Comparison of ENCODE assay signal across 1 cellular context in the genomic region with DNA sequence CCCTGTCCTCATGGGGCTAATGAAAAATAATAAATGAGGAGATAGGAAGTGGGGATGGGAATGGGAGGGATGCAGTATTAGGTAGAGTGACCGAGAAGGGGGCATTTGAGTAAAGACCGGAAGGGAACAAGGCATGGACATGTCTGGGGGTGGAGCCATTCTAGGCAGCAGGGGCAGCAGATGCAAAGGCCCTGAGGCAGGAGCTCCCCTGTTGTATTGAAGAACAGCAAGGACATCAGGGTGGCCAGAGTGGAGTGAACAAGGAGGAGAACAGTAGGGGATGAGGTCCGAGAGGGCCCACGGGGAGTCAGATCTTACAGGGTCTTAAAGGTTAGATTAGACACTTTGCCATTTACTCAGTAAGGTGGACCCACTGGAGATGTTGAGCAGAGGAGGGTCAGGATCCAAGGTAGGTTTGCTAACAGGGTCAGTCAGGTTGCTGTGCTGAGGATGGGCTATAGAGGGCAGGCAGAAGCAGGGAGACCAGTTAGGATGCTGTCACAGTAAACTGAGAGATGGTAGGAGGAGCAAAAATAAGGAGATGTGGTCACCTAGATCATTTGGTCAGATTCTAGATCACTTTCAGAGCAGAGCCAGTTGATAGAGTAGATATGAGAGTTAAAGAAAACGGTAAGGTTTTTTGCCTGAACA.
TF ChIP-seq lines count a peak whose summit lies in the region.

No MANE protein-coding gene starts in this region.

TF ChIP-seq in GM23338, 12 proteins besides CTCF, POLR2A, EP300 and RAD21 (continued from another document):
- TF ChIP-seq, protein P1, sequence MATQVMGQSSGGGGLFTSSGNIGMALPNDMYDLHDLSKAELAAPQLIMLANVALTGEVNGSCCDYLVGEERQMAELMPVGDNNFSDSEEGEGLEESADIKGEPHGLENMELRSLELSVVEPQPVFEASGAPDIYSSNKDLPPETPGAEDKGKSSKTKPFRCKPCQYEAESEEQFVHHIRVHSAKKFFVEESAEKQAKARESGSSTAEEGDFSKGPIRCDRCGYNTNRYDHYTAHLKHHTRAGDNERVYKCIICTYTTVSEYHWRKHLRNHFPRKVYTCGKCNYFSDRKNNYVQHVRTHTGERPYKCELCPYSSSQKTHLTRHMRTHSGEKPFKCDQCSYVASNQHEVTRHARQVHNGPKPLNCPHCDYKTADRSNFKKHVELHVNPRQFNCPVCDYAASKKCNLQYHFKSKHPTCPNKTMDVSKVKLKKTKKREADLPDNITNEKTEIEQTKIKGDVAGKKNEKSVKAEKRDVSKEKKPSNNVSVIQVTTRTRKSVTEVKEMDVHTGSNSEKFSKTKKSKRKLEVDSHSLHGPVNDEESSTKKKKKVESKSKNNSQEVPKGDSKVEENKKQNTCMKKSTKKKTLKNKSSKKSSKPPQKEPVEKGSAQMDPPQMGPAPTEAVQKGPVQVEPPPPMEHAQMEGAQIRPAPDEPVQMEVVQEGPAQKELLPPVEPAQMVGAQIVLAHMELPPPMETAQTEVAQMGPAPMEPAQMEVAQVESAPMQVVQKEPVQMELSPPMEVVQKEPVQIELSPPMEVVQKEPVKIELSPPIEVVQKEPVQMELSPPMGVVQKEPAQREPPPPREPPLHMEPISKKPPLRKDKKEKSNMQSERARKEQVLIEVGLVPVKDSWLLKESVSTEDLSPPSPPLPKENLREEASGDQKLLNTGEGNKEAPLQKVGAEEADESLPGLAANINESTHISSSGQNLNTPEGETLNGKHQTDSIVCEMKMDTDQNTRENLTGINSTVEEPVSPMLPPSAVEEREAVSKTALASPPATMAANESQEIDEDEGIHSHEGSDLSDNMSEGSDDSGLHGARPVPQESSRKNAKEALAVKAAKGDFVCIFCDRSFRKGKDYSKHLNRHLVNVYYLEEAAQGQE (IDR thresholded peaks at IDR 0.05; ENCODE audit: unreplicated experiment), result no peak
